7 cellular contexts compared by ENCODE assay signal in genomic region chr18:14841607-14842006, GRCh38.
A peak's percentile ranks its signal among the peaks of the same experiment; 100 is the strongest.
DNase-seq lines count a peak whose midpoint lies in the region; ATAC-seq, FAIRE-seq and TF ChIP-seq lines count a peak whose summit lies in the region.
"Not testable (repeated sequence)": the region's sequence is repeated elsewhere in the genome, so short reads cannot be mapped to it uniquely, and the experiment has no call there.

No MANE protein-coding gene starts in this region.

- not testable (repeated sequence) for ATAC-seq in A549

- not testable (repeated sequence) for TF ChIP-seq CTCF in A549 (IDR thresholded peaks at IDR 0.05); fibroblast of the aortic adventitia (IDR thresholded peaks at IDR 0.05; ENCODE audit: insufficient read depth, low read length)

- H3K9me3 ChIP-seq in A549: not testable (repeated sequence)

- not testable (repeated sequence) for TF ChIP-seq POLR2A in A549 (IDR thresholded peaks at IDR 0.05; ENCODE audit: low read length); H54 (IDR thresholded peaks at IDR 0.05; ENCODE audit: low read depth, low read length)

- WGBS in A549 (ENCODE audit: missing lambda C conversion rate): 37% methylated on average over 2 of the region's 2 CpGs

- H3K27ac ChIP-seq in A549: not testable (repeated sequence)

- DNase-seq in A549 (ENCODE audit: low read depth in 1 of 2, low spot score in 1 of 2); H54 (ENCODE audit: insufficient read length, low spot score); urothelium cell line (ENCODE audit: low spot score): not testable (repeated sequence)
- DNase-seq in M059J (ENCODE audit: low read depth) (peak; percentile 40), OCI-M1 (lab: John Stamatoyannopoulos, UW) (peak; percentile 28), RPMI7951 (ENCODE audit: low read depth) (peak; percentile 26), fibroblast of the aortic adventitia (ENCODE audit: low read depth) (peak; percentile 35)

- H3K4me2 ChIP-seq in A549: not testable (repeated sequence)

- not testable (repeated sequence) for TF ChIP-seq RAD21 in A549 (conservative IDR thresholded peaks at IDR 0.05 in 1 of 2, IDR thresholded peaks at IDR 0.05 in 1 of 2)

- H3K4me3 ChIP-seq in A549; fibroblast of the aortic adventitia (ENCODE audit: low read depth, low read length): not testable (repeated sequence)

- not testable (repeated sequence) for H3K4me1 ChIP-seq in A549

- POLR2A ChIA-PET in A549 (lab: Yijun Ruan, JAX): not testable (repeated sequence)

- FAIRE-seq in A549 (lab: Jason Lieb, UNC) (peak; percentile 68), H54 (lab: Jason Lieb, UNC) (peak; percentile 80), urothelium cell line (lab: Jason Lieb, UNC) (peak; percentile 50)

- not testable (repeated sequence) for TF ChIP-seq EP300 in A549 (IDR thresholded peaks at IDR 0.05)

- CTCF ChIA-PET in A549 (lab: Yijun Ruan, JAX): not testable (repeated sequence)
